Comparison of ENCODE assay signal across 11 cellular contexts in the genomic region with DNA sequence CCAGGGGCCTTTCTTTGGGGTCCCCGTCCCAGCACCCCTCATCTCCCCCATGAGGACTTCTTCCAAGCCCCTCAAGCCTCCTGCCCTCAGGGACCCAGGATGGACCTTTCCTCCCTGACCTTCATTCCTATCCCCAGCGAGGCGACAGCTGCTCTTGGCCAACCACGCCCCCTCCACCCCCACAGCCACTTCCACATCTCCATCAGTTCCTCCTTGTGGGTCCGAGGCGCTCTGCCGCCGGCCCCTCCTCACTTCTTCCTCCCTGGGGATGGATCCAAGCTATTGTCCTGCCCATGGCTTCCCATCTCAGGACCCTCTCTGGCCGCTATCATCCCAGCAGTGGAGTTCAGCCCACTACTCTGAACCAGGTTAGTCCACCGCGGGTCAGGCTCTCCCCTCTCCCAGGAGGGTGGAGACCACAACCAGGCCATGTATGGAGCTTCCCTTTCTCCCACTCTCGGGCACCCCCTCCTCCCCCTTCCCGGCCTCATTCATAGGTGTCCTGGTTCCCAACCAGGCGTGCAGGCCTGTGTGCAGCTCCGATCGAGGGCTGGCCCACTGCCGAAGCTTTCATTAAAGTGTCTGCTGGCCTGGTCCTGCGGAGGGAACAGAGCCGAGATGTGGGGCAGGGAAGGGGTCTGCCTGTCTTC. TPM values are rescaled to one million over a fixed set of nuclear protein-coding genes. Genes with fewer than 3 reads are reported as not detected.
A peak's percentile ranks its signal among the peaks of the same experiment; 100 is the strongest.
DNase-seq lines count a peak whose midpoint lies in the region; ATAC-seq, FAIRE-seq and TF ChIP-seq lines count a peak whose summit lies in the region.
"Had no signal": no experiment of that assay in that cellular context is flagged by ENCODE, and none has a peak within 500 bp of the region (broad histone marks: within the 10 kb centered on the region; RNA-seq: fewer than 3 reads in every experiment).

No MANE protein-coding gene starts in this region.

- DNase-seq in stimulated activated naive CD8-positive, alpha-beta T cell treated with anti-CD3 and anti-CD28 coated beads, Interleukin-15, Interleukin-2, amounts not matched to agents 100 U/mL and 50 U/mL, for 24 hours: no peak
- DNase-seq in GM12878 (ENCODE audit: low read depth, low spot score) (no peak), RCC 7860 (ENCODE audit: low spot score) (no peak)
- DNase-seq: NCI-H1417 had no signal

- 30% methylated on average over 19 of the region's 19 CpGs for WGBS in GM12878 (ENCODE audit: insufficient coverage, insufficient replicate concordance, low lambda C conversion rate, missing lambda C conversion rate)

- no peak for TF ChIP-seq CTCF in GM12878 (IDR thresholded peaks at IDR 0.05 in 2 of 3, conservative IDR thresholded peaks at IDR 0.05 in 1 of 3; ENCODE audit: control insufficient read depth in 2 of 3, extremely low read depth in 1 of 3, insufficient read depth in 1 of 3, low read depth in 3 of 3, low read length in 3 of 3)

- H3K27ac ChIP-seq in GM12878 (ENCODE audit: control insufficient read depth, insufficient read depth) (peak overlapping the region; percentile 56), muscle layer of duodenum (ENCODE audit: low read length) (no peak overlapping the region)

- SMC1A ChIA-PET in GM12878 (lab: Charles Lee; ENCODE audit: uncharacterized antibody, unreplicated experiment): interaction anchor here (1.0 to 9.2 kb wide), 6 partner anchors 9 to 160 kb away, joined by 3 to 122 read pairs (median 4); partner anchors contain the start of gene PRKRIP1

- POLR2A ChIA-PET in GM12878 (lab: Charles Lee): interaction anchor here (1.4 kb wide), 1 partner anchor 22 kb away, joined by 3 read pairs; no protein-coding TSS in a partner anchor

- TF ChIP-seq EP300 in GM12878 (IDR thresholded peaks at IDR 0.05; ENCODE audit: borderline replicate concordance in 1 of 2, control insufficient read depth in 1 of 2, low read depth in 2 of 2, low read length in 2 of 2): no peak

- H3K79me2 ChIP-seq in GM12878 (ENCODE audit: control insufficient read depth, insufficient read depth, low read length): peaks cover 30% of the 10 kb centered on the region

- peaks cover 27% of the 10 kb centered on the region for H3K4me1 Mint-ChIP-seq in stimulated activated naive CD8-positive, alpha-beta T cell treated with anti-CD3 and anti-CD28 coated beads, Interleukin-15, Interleukin-2, amounts not matched to agents 100 ng/mL and 50 ng/mL, for 24 hours (ENCODE audit: low read depth)

- H3K9me3 ChIP-seq in GM12878 (replicated peaks; ENCODE audit: control insufficient read depth, insufficient read depth, low read length) (no peaks in the 10 kb centered on the region), muscle layer of duodenum (ENCODE audit: control insufficient read depth in 1 of 2, low read length in 2 of 2) (no peaks in the 10 kb centered on the region)
- H3K9me3 ChIP-seq: HAP-1 had no signal

- H4K20me1 ChIP-seq in GM12878 (ENCODE audit: control insufficient read depth, insufficient read depth): no peaks in the 10 kb centered on the region

- H3K4me2 ChIP-seq in GM12878 (ENCODE audit: control insufficient read depth, insufficient read depth): peak overlapping the region; percentile 62

- in situ Hi-C loops in GM12878 (cut with MboI): loop anchor here (5.0 kb wide), 2 partner anchors 107 to 167 kb away; no protein-coding TSS in a partner anchor

- peak overlapping the region; percentile 37 for H3K4me3 Mint-ChIP-seq in stimulated activated naive CD8-positive, alpha-beta T cell treated with anti-CD3 and anti-CD28 coated beads, Interleukin-15, Interleukin-2, amounts not matched to agents 100 ng/mL and 50 ng/mL, for 24 hours

- no peak for ATAC-seq in stimulated activated naive CD8-positive, alpha-beta T cell treated with anti-CD3 and anti-CD28 coated beads, Interleukin-15, Interleukin-2, amounts not matched to agents 100 U/mL and 50 U/mL, for 24 hours
- ATAC-seq in GM12878: no peak
- no peak for ATAC-seq in HG03175 (IDR thresholded peaks at IDR 0.05; ENCODE audit: unreplicated experiment)
- no peak for ATAC-seq in GM21717 (IDR thresholded peaks at IDR 0.05; ENCODE audit: unreplicated experiment)
- no peak for ATAC-seq in HG02759 (IDR thresholded peaks at IDR 0.05; ENCODE audit: unreplicated experiment)

- H3K4me1 ChIP-seq in GM12878 (ENCODE audit: control insufficient read depth, insufficient read depth, low read length) (peaks cover 45% of the 10 kb centered on the region), muscle layer of duodenum (ENCODE audit: control insufficient read depth in 1 of 2, insufficient read depth in 2 of 2, low read length in 2 of 2) (peaks cover 0 to 15% of the 10 kb centered on the region in 2 donors)

- no peaks in the 10 kb centered on the region for H3K9me3 Mint-ChIP-seq in stimulated activated naive CD8-positive, alpha-beta T cell treated with anti-CD3 and anti-CD28 coated beads, Interleukin-15, Interleukin-2, amounts not matched to agents 100 ng/mL and 50 ng/mL, for 24 hours

- H2AFZ ChIP-seq in GM12878 (ENCODE audit: control insufficient read depth, low read depth, low read length): no peak overlapping the region

- no peaks in the 10 kb centered on the region for H3K36me3 Mint-ChIP-seq in stimulated activated naive CD8-positive, alpha-beta T cell treated with anti-CD3 and anti-CD28 coated beads, Interleukin-15, Interleukin-2, amounts not matched to agents 100 ng/mL and 50 ng/mL, for 24 hours (ENCODE audit: low read depth)

- TF ChIP-seq POLR2A in GM12878 (IDR thresholded peaks at IDR 0.05; ENCODE audit: low read depth, low read length): no peak

- CTCF ChIA-PET in GM12878 (lab: Yijun Ruan, JAX): interaction anchor here (1.3 to 9.3 kb wide), 3 partner anchors 107 to 164 kb away, joined by 3 to 205 read pairs (median 4); partner anchors contain the start of gene PRKRIP1

- no peak overlapping the region for H3K27ac Mint-ChIP-seq in stimulated activated naive CD8-positive, alpha-beta T cell treated with anti-CD3 and anti-CD28 coated beads, Interleukin-15, Interleukin-2, amounts not matched to agents 100 ng/mL and 50 ng/mL, for 24 hours

- peak; percentile 13 for FAIRE-seq in GM12878 (lab: Jason Lieb, UNC)
- no peak for FAIRE-seq in RCC 7860 (lab: Jason Lieb, UNC)
- FAIRE-seq: D721Med had no signal

- H3K9ac ChIP-seq in GM12878 (ENCODE audit: control insufficient read depth, insufficient read depth, low read length): peak overlapping the region; percentile 3

- no TSS peak for BruUV-seq in GM12878 (replicated peaks; lab: Mats Ljungman, UMichigan)

- RAD21 ChIA-PET in GM12878 (lab: Charles Lee; ENCODE audit: unreplicated experiment): interaction anchor here (0.7 to 1.7 kb wide), 7 partner anchors 11 to 154 kb away, joined by 3 to 7 read pairs (median 4); no protein-coding TSS in a partner anchor

- TF ChIP-seq RAD21 in GM12878 (IDR thresholded peaks at IDR 0.05; ENCODE audit: insufficient read depth, low read depth, low read length): no peak

- H3K27me3 ChIP-seq in GM12878 (replicated peaks in 1 of 2; ENCODE audit: control insufficient read depth in 2 of 2, insufficient read depth in 2 of 2, low read length in 1 of 2) (no peaks in the 10 kb centered on the region), muscle layer of duodenum (ENCODE audit: low read depth, low read length) (no peaks in the 10 kb centered on the region)

- peaks cover 9% of the 10 kb centered on the region for H3K27me3 Mint-ChIP-seq in stimulated activated naive CD8-positive, alpha-beta T cell treated with anti-CD3 and anti-CD28 coated beads, Interleukin-15, Interleukin-2, amounts not matched to agents 100 ng/mL and 50 ng/mL, for 24 hours

- intact Hi-C loops in GM12878 (cut with micrococcal nuclease; ENCODE audit: unreplicated experiment): loop anchor here (5.0 kb wide), 1 partner anchor 182 kb away; no protein-coding TSS in a partner anchor

- H3K36me3 ChIP-seq in GM12878 (ENCODE audit: control insufficient read depth in 2 of 2, insufficient read depth in 2 of 2, low read length in 1 of 2) (no peaks in the 10 kb centered on the region), muscle layer of duodenum (ENCODE audit: control insufficient read depth in 1 of 2, insufficient read depth in 2 of 2, low read length in 2 of 2) (no peaks in the 10 kb centered on the region)
- H3K36me3 ChIP-seq: HAP-1 had no signal

- peak overlapping the region; percentile 80; the same call in 1 of the 2 replicates for H3K4me3 ChIP-seq in GM12878
- H3K4me3 ChIP-seq in muscle layer of duodenum (ENCODE audit: low read depth in 1 of 2, low read length in 2 of 2): peak overlapping the region; percentile 39 to 66

TF ChIP-seq in GM12878, 131 proteins besides CTCF, POLR2A, EP300 and RAD21:
- TF ChIP-seq EED (IDR thresholded peaks at IDR 0.05; ENCODE audit: low read depth) (0 out of 2 replicates have a peak, but pooled peaks have one; percentile 40), SIN3A (IDR thresholded peaks at IDR 0.05; ENCODE audit: low read depth, low read length) (no peak), EGR1 (IDR thresholded peaks at IDR 0.05; ENCODE audit: borderline replicate concordance in 1 of 2, low read depth in 2 of 2, low read length in 2 of 2) (peak in 1 of 2 experiments; percentile 70; a peak in 2 of 3 replicates)

RNA-seq across cellular contexts. Expression of gene SH2B2, which starts 1.7 kb away (rescaled TPM):
- total RNA-seq in GM12878 (2013; cell fraction: nucleolus; rRNA removed): 23.0 and 36.2 TPM in 2 replicates
- total RNA-seq in GM12878 (2014; rRNA removed) (17.7 and 29.7 TPM in 2 replicates), GM12878 (2014; rRNA removed; fragmentation: Illumina TruSeq; extraction: Trizol) (6.2 and 7.4 TPM in 2 replicates), GM12878 (2021) (54.1 and 55.1 TPM in 2 replicates)
- polyA plus RNA-seq in GM12878 (2011; ENCODE audit: low read depth): 4.9 TPM
- polyA plus RNA-seq in GM12878 (2011; rRNA removed) (4.4 and 6.1 TPM in 2 replicates), GM12878 (2014; fragmentation: Illumina TruSeq; extraction: Trizol) (1.2 and 6.7 TPM in 2 replicates), GM12878 (2014; fragmentation: Nextera tagmentation; extraction: Ambion mirVana) (under 1 TPM in 1 of 2 experiments, not detected in 1; 0.13 TPM), GM12878 (2014; rRNA removed) (30.6 and 37.2 TPM in 2 replicates), GM12878 (2016; fragmentation: Nextera tagmentation; extraction: Ambion mirVana) (10 to 100 TPM in 1 of 2 experiments, 1 to 10 TPM in 1; 1.4 to 24.6 TPM)
- 11.5 and 16.0 TPM in 2 replicates for polyA plus RNA-seq in GM12878 (2011; cell fraction: cytosol; rRNA removed)
- 10.7 and 19.6 TPM in 2 replicates for polyA plus RNA-seq in GM12878 (2011; cell fraction: nucleus; rRNA removed)
- polyA plus RNA-seq in GM12878 (2012): 28.7 and 31.7 TPM in 2 replicates
- polyA minus RNA-seq in GM12878 (2011; rRNA and poly(A)+ RNA removed): 9.5 and 10.2 TPM in 2 replicates
- polyA minus RNA-seq in GM12878 (2011; cell fraction: cytosol; rRNA and poly(A)+ RNA removed): 9.9 and 12.2 TPM in 2 replicates
- polyA minus RNA-seq in GM12878 (2011; cell fraction: nucleus; rRNA and poly(A)+ RNA removed): 3.9 and 7.9 TPM in 2 replicates
